8 cellular contexts compared by ENCODE assay signal in the genomic region with DNA sequence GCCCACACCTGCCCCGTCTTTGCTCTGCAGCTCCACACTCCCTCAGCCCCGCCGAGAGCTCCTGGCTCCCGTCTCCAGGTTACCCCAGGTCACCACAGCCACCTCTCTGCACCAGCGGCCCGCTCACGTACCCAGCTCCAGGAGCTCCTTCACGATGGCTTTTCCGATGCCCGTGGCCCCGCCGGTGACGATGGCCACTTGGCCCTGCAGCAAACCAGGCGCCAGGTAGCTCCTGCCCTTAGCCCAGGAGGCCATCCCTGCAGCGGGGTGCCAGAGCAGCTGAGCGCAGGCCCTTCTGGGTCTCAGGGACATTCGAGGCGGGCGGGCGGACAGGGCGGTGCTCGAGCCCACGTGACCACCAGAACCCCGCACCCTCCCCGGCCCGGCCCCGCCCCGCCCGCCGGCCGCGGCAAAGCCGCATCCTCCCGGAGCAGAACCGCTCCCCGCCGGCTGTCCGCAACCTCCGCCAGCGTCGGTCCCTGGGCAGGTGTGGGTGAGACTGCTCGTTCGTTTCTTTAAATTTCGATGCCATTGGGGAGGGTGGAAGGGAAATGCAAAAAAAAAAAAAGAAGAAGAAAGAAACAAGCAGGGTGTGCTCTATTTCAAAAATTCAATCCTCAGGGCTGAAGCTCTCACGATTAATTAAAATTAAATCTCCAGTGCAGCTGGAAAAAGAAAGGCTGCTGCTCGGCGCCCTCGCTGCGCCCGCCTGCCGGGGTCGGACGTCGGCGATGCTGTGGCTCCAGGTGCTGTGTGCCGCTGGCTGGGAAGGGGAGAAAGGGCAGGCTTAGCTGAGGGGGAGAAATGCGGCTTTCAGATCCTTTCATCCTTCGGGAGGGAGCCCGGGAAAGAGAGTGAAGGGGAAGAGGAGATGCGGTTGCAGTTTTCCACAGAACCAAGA. TPM values are rescaled to one million over a fixed set of nuclear protein-coding genes. Genes with fewer than 3 reads are reported as not detected.
DNase-seq lines count a peak whose midpoint lies in the region; ATAC-seq and TF ChIP-seq lines count a peak whose summit lies in the region.

TSS of gene PECR (minus strand) at position 323 of the 901 bp plus-strand sequence. CDS start at position 255, 68 bp downstream.
A gene with protein sequence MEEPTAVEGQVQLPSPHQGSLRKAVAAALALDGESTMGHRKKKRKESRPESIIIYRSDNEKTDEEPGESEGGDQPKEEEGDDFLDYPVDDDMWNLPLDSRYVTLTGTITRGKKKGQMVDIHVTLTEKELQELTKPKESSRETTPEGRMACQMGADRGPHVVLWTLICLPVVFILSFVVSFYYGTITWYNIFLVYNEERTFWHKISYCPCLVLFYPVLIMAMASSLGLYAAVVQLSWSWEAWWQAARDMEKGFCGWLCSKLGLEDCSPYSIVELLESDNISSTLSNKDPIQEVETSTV (plus strand): TSS at position 433 of the 901 bp plus-strand sequence. CDS start 14,045 bp downstream, outside the sequence.

- peak within 1 kb of the TSS; percentile 92 to 99 (median 97) for H3K4me3 Mint-ChIP-seq in brain

- H3K27me3 Mint-ChIP-seq in brain = peaks cover 15% of the 10 kb centered on the region

- H3K9me3 ChIP-seq in iPS-18c (ENCODE audit: control insufficient read depth, insufficient read depth, low read length) (no peaks in the 10 kb centered on the region), skeletal muscle satellite cell (replicated peaks; ENCODE audit: low read length) (no peaks in the 10 kb centered on the region)

- H3K4me3 ChIP-seq in iPS-18c (ENCODE audit: insufficient read depth, low read depth, low read length) = peak within 1 kb of the TSS; percentile 89
- peak within 1 kb of the TSS; percentile 97 for H3K4me3 ChIP-seq in skeletal muscle satellite cell (ENCODE audit: low read length)

- ATAC-seq in GM18511 (IDR thresholded peaks at IDR 0.05; ENCODE audit: unreplicated experiment) (peak; percentile 94), HG02884 (IDR thresholded peaks at IDR 0.05; ENCODE audit: unreplicated experiment) (peak; percentile 91)

- no peaks in the 10 kb centered on the region for H3K36me3 ChIP-seq in skeletal muscle satellite cell (ENCODE audit: insufficient read depth, low read length)

- peaks cover 83% of the 10 kb centered on the region for H3K4me1 Mint-ChIP-seq in brain

- peak within 1 kb of the TSS; percentile 90 for H3K9ac ChIP-seq in skeletal muscle satellite cell (ENCODE audit: low read depth, low read length)

- peak within 1 kb of the TSS; percentile 97 to 99 (median 99) for H3K27ac Mint-ChIP-seq in brain

- TF ChIP-seq CTCF in brain (conservative IDR thresholded peaks at IDR 0.05) = no peak

- peaks cover 9% of the 10 kb centered on the region for H3K36me3 Mint-ChIP-seq in brain

- H3K4me2 ChIP-seq in skeletal muscle satellite cell (ENCODE audit: low read length) = peak within 1 kb of the TSS; percentile 100

- no peaks in the 10 kb centered on the region for H3K27me3 ChIP-seq in skeletal muscle satellite cell (ENCODE audit: control insufficient read depth, insufficient read depth, low read length)

- DNase-seq in NCI-H2029 (lab: John Stamatoyannopoulos, UW) = peak; percentile 77
- DNase-seq in UCSD-AML1 (lab: John Stamatoyannopoulos, UW; ENCODE audit: unreplicated experiment) = peak; percentile 15
- no peak for DNase-seq in MV-4-11 (lab: John Stamatoyannopoulos, UW)

- H3K4me1 ChIP-seq in skeletal muscle satellite cell (ENCODE audit: control insufficient read depth, insufficient read depth, low read length) = peaks cover 38% of the 10 kb centered on the region

- no peaks in the 10 kb centered on the region for H3K9me3 Mint-ChIP-seq in brain

RNA-seq across cellular contexts. Expression of gene PECR, which starts in this region (rescaled TPM):
- 12.4 TPM for polyA plus RNA-seq in brain (ENCODE audit: insufficient read depth, low read depth, low replicate concordance)
- 7.6 and 11.7 TPM in 2 replicates for total RNA-seq in skeletal muscle satellite cell (2012; rRNA removed)

RNA-seq across cellular contexts. Expression of the second gene that starts in this region (rescaled TPM):
- 8.2 TPM for polyA plus RNA-seq in brain (ENCODE audit: insufficient read depth, low read depth, low replicate concordance)
- total RNA-seq in skeletal muscle satellite cell (2012; rRNA removed) = 0.25 and 2.2 TPM in 2 replicates
